ENCODE assay signal across 9 cellular contexts in genomic region chr1:160401487-160401805, GRCh38. TPM values are rescaled to one million over a fixed set of nuclear protein-coding genes. Genes with fewer than 3 reads are reported as not detected.
DNase-seq lines count a peak whose midpoint lies in the region; ATAC-seq, FAIRE-seq and TF ChIP-seq lines count a peak whose summit lies in the region.
"Had no signal": no experiment of that assay in that cellular context is flagged by ENCODE, and none has a peak within 500 bp of the region (broad histone marks: within the 10 kb centered on the region; RNA-seq: fewer than 3 reads in every experiment).

No MANE protein-coding gene starts in this region.

- H3K27ac ChIP-seq in AG04450 (ENCODE audit: low read depth, low read length) (no peak overlapping the region), ectodermal cell (ENCODE audit: insufficient read depth, low read depth, low read length, poor library complexity, severe bottlenecking) (no peak overlapping the region), neural cell (ENCODE audit: low read length) (peak overlapping the region; percentile 90)

- no peak for TF ChIP-seq EP300 in neural cell (conservative IDR thresholded peaks at IDR 0.05; ENCODE audit: poor library complexity, severe bottlenecking)

- peak overlapping the region; percentile 64 for H3K4me3 ChIP-seq in AG04450 (ENCODE audit: low read depth, low read length)
- peak overlapping the region; percentile 55; the same call in 1 of the 2 replicates for H3K4me3 ChIP-seq in LNCaP clone FGC (ENCODE audit: low read depth, low read length)
- peak overlapping the region; percentile 83 for H3K4me3 ChIP-seq in ectodermal cell (ENCODE audit: insufficient read depth, low read depth, low read length)
- peak overlapping the region; percentile 75 for H3K4me3 ChIP-seq in neural cell (ENCODE audit: low read length)

- no peak for ATAC-seq in GM18505 (IDR thresholded peaks at IDR 0.05; ENCODE audit: unreplicated experiment)

- no peak for DNase-seq in AG04450 (ENCODE audit: low read depth, low spot score)
- no peak for DNase-seq in LNCaP clone FGC (ENCODE audit: low read depth)
- DNase-seq in HTR-8/SVneo (ENCODE audit: insufficient read length, low spot score) = no peak
- DNase-seq in DMS114 treated with DMSO at 0.1 percent for 48 hours (lab: John Stamatoyannopoulos, UW; ENCODE audit: unreplicated experiment) = no peak
- no peak for DNase-seq in NCI-H146 (lab: John Stamatoyannopoulos, UW)
- DNase-seq: stimulated activated CD4-positive, alpha-beta T cell treated with anti-CD3 and anti-CD28 coated beads, Interleukin-2, amount 100 ng/mL, for 48 hours had no signal

- POLR2A ChIA-PET in AG04450 (lab: Yijun Ruan, JAX) = no interaction called here

- WGBS in ectodermal cell, 2 experiments = 16% methylated on average over 7 of the region's 7 CpGs

- peak overlapping the region; percentile 97 for H3K9ac ChIP-seq in neural cell (ENCODE audit: low read length)

- TF ChIP-seq RAD21 in neural cell (conservative IDR thresholded peaks at IDR 0.05) = no peak

- peaks cover 65% of the 10 kb centered on the region for H3K4me1 ChIP-seq in ectodermal cell (ENCODE audit: control insufficient read depth, insufficient read depth, low read length)

- H3K4me2 ChIP-seq in neural cell (ENCODE audit: low read length) = peak overlapping the region; percentile 97

- no peak for FAIRE-seq in HTR-8/SVneo (lab: Jason Lieb, UNC)

- no peak for TF ChIP-seq POLR2A in GM18505 (IDR thresholded peaks at IDR 0.05; ENCODE audit: borderline replicate concordance, extremely low read depth, insufficient read depth, insufficient read length)

- TF ChIP-seq CTCF in AG04450 (IDR thresholded peaks at IDR 0.05; ENCODE audit: low read depth, low read length) (no peak), LNCaP clone FGC (IDR thresholded peaks at IDR 0.05; ENCODE audit: control insufficient read depth, extremely low read depth, insufficient read depth) (no peak), neural cell (IDR thresholded peaks at IDR 0.05; ENCODE audit: poor library complexity, severe bottlenecking) (no peak)

- CTCF ChIA-PET in AG04450 (lab: Charles Lee) = no interaction called here

- H2AFZ ChIP-seq in neural cell (ENCODE audit: low read depth, low read length) = peak overlapping the region; percentile 92

- H3K79me2 ChIP-seq in neural cell (replicated peaks; ENCODE audit: insufficient read depth, low read length) = peaks cover 65% of the 10 kb centered on the region

- H3F3A ChIP-seq in neural cell (ENCODE audit: insufficient read depth, low read length, poor library complexity, severe bottlenecking) = no peaks in the 10 kb centered on the region

- H3K9me3 ChIP-seq in AG04450 (ENCODE audit: control insufficient read depth, insufficient read depth, low read length) (no peaks in the 10 kb centered on the region), ectodermal cell (ENCODE audit: control insufficient read depth, low read length) (no peaks in the 10 kb centered on the region), neural cell (ENCODE audit: low read length) (no peaks in the 10 kb centered on the region)

- peaks cover 2% of the 10 kb centered on the region for H4K20me1 ChIP-seq in neural cell (ENCODE audit: insufficient read depth)

- no peaks in the 10 kb centered on the region for H3K9me2 ChIP-seq in neural cell (ENCODE audit: insufficient read depth, low read length)

- H3K36me3 ChIP-seq in ectodermal cell (ENCODE audit: control insufficient read depth, insufficient read depth, low read length) (no peaks in the 10 kb centered on the region), neural cell (ENCODE audit: insufficient read depth, low read length) (no peaks in the 10 kb centered on the region)

- H3K27me3 ChIP-seq in AG04450 (ENCODE audit: control insufficient read depth, insufficient read depth, low read length) = peaks cover 39% of the 10 kb centered on the region
- no peaks in the 10 kb centered on the region for H3K27me3 ChIP-seq in ectodermal cell (ENCODE audit: control insufficient read depth, insufficient read depth, low read length, poor library complexity, severe bottlenecking)
- H3K27me3 ChIP-seq in neural cell (ENCODE audit: insufficient read depth, low read depth, low read length) = no peaks in the 10 kb centered on the region

TF ChIP-seq in neural cell, 6 proteins besides CTCF, POLR2A, EP300 and RAD21:
- TF ChIP-seq POLR2AphosphoS5 (IDR thresholded peaks at IDR 0.05) = peak; percentile 16
- TF ChIP-seq MXI1 (conservative IDR thresholded peaks at IDR 0.05; ENCODE audit: poor library complexity, severe bottlenecking) = peak; percentile 69
- TF ChIP-seq SMC3 (conservative IDR thresholded peaks at IDR 0.05; ENCODE audit: poor library complexity) = no peak
TF ChIP-seq in neural cell: peak in this region for 2.

RNA-seq across cellular contexts. Expression of gene VANGL2, which starts 1.1 kb away (rescaled TPM):
- polyA plus RNA-seq in AG04450 (2011; rRNA removed) = 3.4 TPM in 2 replicates
- polyA minus RNA-seq in AG04450 (2011; rRNA and poly(A)+ RNA removed) = 2.9 and 3.5 TPM in 2 replicates
- 139 TPM for polyA plus RNA-seq in ectodermal cell (2013, experiment 1 of 4)
- 130 TPM for polyA plus RNA-seq in ectodermal cell (2013, experiment 2 of 4)
- 107 TPM for polyA plus RNA-seq in ectodermal cell (2013, experiment 3 of 4)
- 117 TPM for polyA plus RNA-seq in ectodermal cell (2013, experiment 4 of 4)
- 22.6 and 34.0 TPM in 2 replicates for polyA plus RNA-seq in neural cell
- polyA minus RNA-seq in neural cell = 56.7 and 57.8 TPM in 2 replicates

RNA-seq across cellular contexts. Expression of gene NHLH1, which starts 34.6 kb away (rescaled TPM):
- 0.19 and 0.35 TPM in 2 replicates for polyA plus RNA-seq in AG04450 (2011; rRNA removed)
- 0.14 TPM in 1 of 2 replicates, not detected in the other for polyA minus RNA-seq in AG04450 (2011; rRNA and poly(A)+ RNA removed)
- polyA plus RNA-seq in ectodermal cell (2013, experiment 1 of 4) = 3.9 TPM
- polyA plus RNA-seq in ectodermal cell (2013, experiment 2 of 4) = 2.9 TPM
- 5.2 TPM for polyA plus RNA-seq in ectodermal cell (2013, experiment 3 of 4)
- 8.3 TPM for polyA plus RNA-seq in ectodermal cell (2013, experiment 4 of 4)
- 0.11 and 0.90 TPM in 2 replicates for polyA plus RNA-seq in neural cell
- 0.24 and 0.58 TPM in 2 replicates for polyA minus RNA-seq in neural cell

RNA-seq across cellular contexts. Expression of gene NCSTN, which starts 58.3 kb away (rescaled TPM):
- polyA plus RNA-seq in AG04450 (2011; rRNA removed) (189 and 195 TPM in 2 replicates), neural cell (21.0 and 26.8 TPM in 2 replicates)
- 144 and 167 TPM in 2 replicates for polyA minus RNA-seq in AG04450 (2011; rRNA and poly(A)+ RNA removed)
- polyA plus RNA-seq in ectodermal cell (2013, experiment 1 of 4) = 118 TPM
- polyA plus RNA-seq in ectodermal cell (2013, experiment 2 of 4) = 117 TPM
- polyA plus RNA-seq in ectodermal cell (2013, experiment 3 of 4) = 90.0 TPM
- 107 TPM for polyA plus RNA-seq in ectodermal cell (2013, experiment 4 of 4)
- polyA minus RNA-seq in neural cell = 47.0 and 47.6 TPM in 2 replicates

RNA-seq across cellular contexts. Expression of gene COPA, which starts 58.4 kb away (rescaled TPM):
- 366 and 384 TPM in 2 replicates for polyA plus RNA-seq in AG04450 (2011; rRNA removed)
- polyA minus RNA-seq in AG04450 (2011; rRNA and poly(A)+ RNA removed) = 475 and 499 TPM in 2 replicates
- 99.5 TPM for polyA plus RNA-seq in ectodermal cell (2013, experiment 1 of 4)
- 99.5 TPM for polyA plus RNA-seq in ectodermal cell (2013, experiment 2 of 4)
- 80.6 TPM for polyA plus RNA-seq in ectodermal cell (2013, experiment 3 of 4)
- polyA plus RNA-seq in ectodermal cell (2013, experiment 4 of 4) = 97.1 TPM
- polyA plus RNA-seq in neural cell = 75.0 and 75.6 TPM in 2 replicates
- polyA minus RNA-seq in neural cell = 146 and 150 TPM in 2 replicates
